2 cellular contexts compared by ENCODE assay signal in the genomic region with DNA sequence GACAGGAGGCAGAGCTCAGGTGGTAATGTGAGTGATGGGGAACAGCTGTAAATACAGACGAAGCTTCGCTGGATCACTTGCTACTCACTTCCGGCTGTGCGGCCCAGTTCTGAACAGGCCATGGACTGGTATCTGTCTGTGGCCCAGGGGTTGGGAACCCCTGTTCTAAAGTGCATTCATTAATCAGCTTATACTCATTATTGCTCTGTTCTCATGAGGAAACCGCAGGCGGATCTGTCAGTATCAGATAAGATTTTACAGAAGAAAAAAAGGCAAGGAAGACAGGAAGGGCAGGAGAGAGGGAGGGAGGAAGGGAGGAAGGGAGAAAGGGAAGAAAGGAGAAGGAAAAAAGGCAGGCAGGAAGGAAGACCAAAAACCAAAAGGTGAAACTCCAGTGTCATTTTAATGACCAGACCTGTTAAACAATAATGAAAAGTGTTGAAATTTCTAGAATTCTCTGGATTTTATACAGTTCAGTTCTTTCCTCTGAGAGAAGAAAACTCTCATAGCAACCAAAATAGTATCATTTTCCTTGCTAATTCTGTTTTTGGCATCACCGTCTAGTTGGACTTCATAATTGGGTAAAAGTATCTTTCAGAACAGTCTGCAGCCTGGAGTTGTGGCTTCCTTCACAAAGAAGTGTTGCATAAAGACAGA.
A peak's percentile ranks its signal among the peaks of the same experiment; 100 is the strongest.
TF ChIP-seq lines count a peak whose summit lies in the region.

No MANE protein-coding gene starts in this region.

TF ChIP-seq in GM23338, 12 proteins besides CTCF, POLR2A, EP300 and RAD21 (continued from another document):
- no peak for TF ChIP-seq ETS1 (IDR thresholded peaks at IDR 0.05)
- no peak for TF ChIP-seq ZNF331 (CRISPR knock-in tag; IDR thresholded peaks at IDR 0.05; ENCODE audit: low read depth)
- TF ChIP-seq STAT1 (IDR thresholded peaks at IDR 0.05; ENCODE audit: unreplicated experiment) = no peak
- TF ChIP-seq ZNF462 (CRISPR knock-in tag; IDR thresholded peaks at IDR 0.05) = no peak
- no peak for TF ChIP-seq REST (IDR thresholded peaks at IDR 0.05; ENCODE audit: unreplicated experiment)
- TF ChIP-seq CREB1 (CRISPR knock-in tag; IDR thresholded peaks at IDR 0.05; ENCODE audit: low read depth) = no peak
- TF ChIP-seq EZH2phosphoT487 (IDR thresholded peaks at IDR 0.05; ENCODE audit: unreplicated experiment) = no peak
- TF ChIP-seq NANOG (IDR thresholded peaks at IDR 0.05; ENCODE audit: borderline replicate concordance) = no peak

TF ChIP-seq in K562, 482 proteins besides CTCF, POLR2A, EP300 and RAD21 (continued from another document and continues in another):
- TF ChIP-seq MAFG (tag; conservative IDR thresholded peaks at IDR 0.05) (no peak), RBFOX2 (IDR thresholded peaks at IDR 0.05; ENCODE audit: low read depth, low read length) (no peak), SOX6 (IDR thresholded peaks at IDR 0.05) (peak; percentile 83), PML (IDR thresholded peaks at IDR 0.05; ENCODE audit: low read length) (peak; percentile 71; the same call in 1 of the 2 replicates), DPF2 (IDR thresholded peaks at IDR 0.05) (peak; percentile 89), SPI1 (IDR thresholded peaks at IDR 0.05; ENCODE audit: borderline replicate concordance, low read depth, low read length) (peak; percentile 26; the same call in 1 of the 2 replicates), IRF9 (tag; IDR thresholded peaks at IDR 0.05) (no peak), TAL1 (IDR thresholded peaks at IDR 0.05) (peak; percentile 84), ARID1B (IDR thresholded peaks at IDR 0.05) (peak; percentile 94), HDAC2 (IDR thresholded peaks at IDR 0.05) (peak; percentile 67; the same call in 1 of the 2 replicates), DNMT1 (IDR thresholded peaks at IDR 0.05) (no peak), SMARCA5 (IDR thresholded peaks at IDR 0.05) (no peak), IFI16 (CRISPR knock-in tag; IDR thresholded peaks at IDR 0.05) (no peak), TGIF2 (CRISPR knock-in tag; IDR thresholded peaks at IDR 0.05) (no peak), ZBTB7A (IDR thresholded peaks at IDR 0.05; ENCODE audit: borderline replicate concordance, control insufficient read depth, low read depth, low read length) (no peak), TEAD1 (CRISPR knock-in tag; IDR thresholded peaks at IDR 0.05) (no peak), ZNF696 (CRISPR knock-in tag; conservative IDR thresholded peaks at IDR 0.05) (no peak), E2F6 (IDR thresholded peaks at IDR 0.05; ENCODE audit: borderline replicate concordance in 1 of 2, extremely low read depth in 1 of 2, insufficient read depth in 1 of 2, insufficient read length in 1 of 2, low read depth in 1 of 2, low read length in 1 of 2, poor library complexity in 1 of 2, severe bottlenecking in 1 of 2) (no peak), ZNF24 (IDR thresholded peaks at IDR 0.05) (peak; percentile 66; the same call in 1 of the 2 replicates), ETV6 (IDR thresholded peaks at IDR 0.05; ENCODE audit: borderline replicate concordance in 1 of 2, low read depth in 2 of 2, low read length in 1 of 2) (peak in 1 of 2 experiments; percentile 84; a peak in 2 of 4 replicates), ETV6 (CRISPR knock-in tag; IDR thresholded peaks at IDR 0.05; ENCODE audit: borderline replicate concordance) (no peak), PYGO2 (tag; IDR thresholded peaks at IDR 0.05) (peak; percentile 53; the same call in 1 of the 2 replicates), ZNF584 (CRISPR knock-in tag; IDR thresholded peaks at IDR 0.05; ENCODE audit: low read depth) (0 out of 2 replicates have a peak, but pooled peaks have one; percentile 50), DDX20 (tag; IDR thresholded peaks at IDR 0.05; ENCODE audit: low read depth) (no peak), NCOR1 (IDR thresholded peaks at IDR 0.05) (peak; percentile 75), ESRRA (IDR thresholded peaks at IDR 0.05; ENCODE audit: borderline replicate concordance, low read depth) (peak; percentile 87; the same call in 1 of the 2 replicates), PHTF2 (CRISPR knock-in tag; IDR thresholded peaks at IDR 0.05) (no peak), EP400 (IDR thresholded peaks at IDR 0.05) (no peak), MBD2 (IDR thresholded peaks at IDR 0.05; ENCODE audit: borderline replicate concordance, low read depth) (0 out of 2 replicates have a peak, but pooled peaks have one; percentile 27), FIP1L1 (IDR thresholded peaks at IDR 0.05; ENCODE audit: low read depth, low read length, poor library complexity, severe bottlenecking) (no peak), GABPA (tag; conservative IDR thresholded peaks at IDR 0.05; ENCODE audit: low read depth) (peak; percentile 58), SRF (CRISPR knock-in tag; IDR thresholded peaks at IDR 0.05) (0 out of 4 replicates have a peak, but pooled peaks of 1 of the 2 experiments have one; percentile 21), ZNF75A (CRISPR knock-in tag; IDR thresholded peaks at IDR 0.05) (no peak), RNF2 (IDR thresholded peaks at IDR 0.05) (peak; percentile 26; the same call in 1 of the 2 replicates), POLR3A (IDR thresholded peaks at IDR 0.05; ENCODE audit: borderline replicate concordance, extremely low read depth, insufficient read depth, insufficient read length) (no peak), ETV1 (tag; conservative IDR thresholded peaks at IDR 0.05; ENCODE audit: low read depth) (peak; percentile 80), ZNF778 (CRISPR knock-in tag; IDR thresholded peaks at IDR 0.05) (no peak), IRF2 (CRISPR knock-in tag; IDR thresholded peaks at IDR 0.05) (no peak), FOSL1 (tag; conservative IDR thresholded peaks at IDR 0.05) (peak; percentile 70), TEAD4 (IDR thresholded peaks at IDR 0.05; ENCODE audit: low read length) (peak; percentile 88), TEAD4 (CRISPR knock-in tag; IDR thresholded peaks at IDR 0.05; ENCODE audit: borderline replicate concordance) (no peak), MYBL2 (IDR thresholded peaks at IDR 0.05; ENCODE audit: low read depth) (no peak), MYBL2 (CRISPR knock-in tag; IDR thresholded peaks at IDR 0.05; ENCODE audit: borderline replicate concordance) (no peak), HEY1 (CRISPR knock-in tag; IDR thresholded peaks at IDR 0.05; ENCODE audit: borderline replicate concordance) (no peak), SIN3B (IDR thresholded peaks at IDR 0.05; ENCODE audit: low read depth) (no peak), ZC3H11A (IDR thresholded peaks at IDR 0.05; ENCODE audit: low read depth, low read length) (no peak), CEBPB (tag; IDR thresholded peaks at IDR 0.05) (no peak), JUN (IDR thresholded peaks at IDR 0.05; ENCODE audit: borderline replicate concordance, low read depth, low read length) (0 out of 2 replicates have a peak, but pooled peaks have one; percentile 38), JUN (CRISPR knock-in tag; IDR thresholded peaks at IDR 0.05; ENCODE audit: borderline replicate concordance) (no peak), ARID3A (IDR thresholded peaks at IDR 0.05; ENCODE audit: borderline replicate concordance, low read depth, low read length) (no peak), POLR2H (tag; IDR thresholded peaks at IDR 0.05; ENCODE audit: low read depth) (no peak), RCOR1 (IDR thresholded peaks at IDR 0.05; ENCODE audit: borderline replicate concordance in 1 of 2, low read depth in 2 of 2, low read length in 2 of 2) (0 out of 4 replicates have a peak, but pooled peaks of 1 of the 2 experiments have one; percentile 44), HDAC3 (IDR thresholded peaks at IDR 0.05; ENCODE audit: borderline replicate concordance, partially characterized antibody) (peak; percentile 57), CBFA2T3 (IDR thresholded peaks at IDR 0.05) (peak; percentile 84), TCF7L2 (IDR thresholded peaks at IDR 0.05; ENCODE audit: low read depth, low read length) (no peak), FOXM1 (IDR thresholded peaks at IDR 0.05; ENCODE audit: low read depth) (peak; percentile 63; the same call in 1 of the 2 replicates), FOXM1 (CRISPR knock-in tag; IDR thresholded peaks at IDR 0.05; ENCODE audit: low read depth) (no peak), NR2C2 (CRISPR knock-in tag; IDR thresholded peaks at IDR 0.05) (no peak), NR2C2 (tag; IDR thresholded peaks at IDR 0.05) (peak; percentile 45; the same call in 1 of the 2 replicates), MEIS2 (IDR thresholded peaks at IDR 0.05; ENCODE audit: partially characterized antibody) (peak; percentile 68), ZNF445 (CRISPR knock-in tag; IDR thresholded peaks at IDR 0.05; ENCODE audit: low read depth) (no peak), CEBPG (CRISPR knock-in tag; IDR thresholded peaks at IDR 0.05) (no peak), CEBPG (tag; conservative IDR thresholded peaks at IDR 0.05 in 1 of 2, IDR thresholded peaks at IDR 0.05 in 1 of 2) (peak; percentile 15 to 54; a peak in 1 of 4 replicates), JUND (IDR thresholded peaks at IDR 0.05; ENCODE audit: borderline replicate concordance, low read depth, low read length) (peak; percentile 56; the same call in 1 of the 2 replicates), JUND (tag; IDR thresholded peaks at IDR 0.05; ENCODE audit: borderline replicate concordance, low read depth, low read length) (no peak; the same call in 2 of the 3 replicates), MTA2 (IDR thresholded peaks at IDR 0.05; ENCODE audit: low read depth) (peak; percentile 82)
- TF ChIP-seq, protein P1, sequence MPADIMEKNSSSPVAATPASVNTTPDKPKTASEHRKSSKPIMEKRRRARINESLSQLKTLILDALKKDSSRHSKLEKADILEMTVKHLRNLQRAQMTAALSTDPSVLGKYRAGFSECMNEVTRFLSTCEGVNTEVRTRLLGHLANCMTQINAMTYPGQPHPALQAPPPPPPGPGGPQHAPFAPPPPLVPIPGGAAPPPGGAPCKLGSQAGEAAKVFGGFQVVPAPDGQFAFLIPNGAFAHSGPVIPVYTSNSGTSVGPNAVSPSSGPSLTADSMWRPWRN (IDR thresholded peaks at IDR 0.05; ENCODE audit: low read depth) = 0 out of 2 replicates have a peak, but pooled peaks have one; percentile 59
- TF ChIP-seq, protein P2, sequence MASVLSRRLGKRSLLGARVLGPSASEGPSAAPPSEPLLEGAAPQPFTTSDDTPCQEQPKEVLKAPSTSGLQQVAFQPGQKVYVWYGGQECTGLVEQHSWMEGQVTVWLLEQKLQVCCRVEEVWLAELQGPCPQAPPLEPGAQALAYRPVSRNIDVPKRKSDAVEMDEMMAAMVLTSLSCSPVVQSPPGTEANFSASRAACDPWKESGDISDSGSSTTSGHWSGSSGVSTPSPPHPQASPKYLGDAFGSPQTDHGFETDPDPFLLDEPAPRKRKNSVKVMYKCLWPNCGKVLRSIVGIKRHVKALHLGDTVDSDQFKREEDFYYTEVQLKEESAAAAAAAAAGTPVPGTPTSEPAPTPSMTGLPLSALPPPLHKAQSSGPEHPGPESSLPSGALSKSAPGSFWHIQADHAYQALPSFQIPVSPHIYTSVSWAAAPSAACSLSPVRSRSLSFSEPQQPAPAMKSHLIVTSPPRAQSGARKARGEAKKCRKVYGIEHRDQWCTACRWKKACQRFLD (CRISPR knock-in tag; IDR thresholded peaks at IDR 0.05) = no peak
- TF ChIP-seq, protein P3, sequence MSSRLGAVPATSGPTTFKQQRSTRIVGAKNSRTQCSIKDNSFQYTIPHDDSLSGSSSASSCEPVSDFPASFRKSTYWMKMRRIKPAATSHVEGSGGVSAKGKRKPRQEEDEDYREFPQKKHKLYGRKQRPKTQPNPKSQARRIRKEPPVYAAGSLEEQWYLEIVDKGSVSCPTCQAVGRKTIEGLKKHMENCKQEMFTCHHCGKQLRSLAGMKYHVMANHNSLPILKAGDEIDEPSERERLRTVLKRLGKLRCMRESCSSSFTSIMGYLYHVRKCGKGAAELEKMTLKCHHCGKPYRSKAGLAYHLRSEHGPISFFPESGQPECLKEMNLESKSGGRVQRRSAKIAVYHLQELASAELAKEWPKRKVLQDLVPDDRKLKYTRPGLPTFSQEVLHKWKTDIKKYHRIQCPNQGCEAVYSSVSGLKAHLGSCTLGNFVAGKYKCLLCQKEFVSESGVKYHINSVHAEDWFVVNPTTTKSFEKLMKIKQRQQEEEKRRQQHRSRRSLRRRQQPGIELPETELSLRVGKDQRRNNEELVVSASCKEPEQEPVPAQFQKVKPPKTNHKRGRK (tag; IDR thresholded peaks at IDR 0.05) = peak; percentile 27; the same call in 1 of the 2 replicates
- TF ChIP-seq, protein P4, sequence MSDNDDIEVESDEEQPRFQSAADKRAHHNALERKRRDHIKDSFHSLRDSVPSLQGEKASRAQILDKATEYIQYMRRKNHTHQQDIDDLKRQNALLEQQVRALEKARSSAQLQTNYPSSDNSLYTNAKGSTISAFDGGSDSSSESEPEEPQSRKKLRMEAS (CRISPR knock-in tag; IDR thresholded peaks at IDR 0.05) = no peak
- TF ChIP-seq, protein P5, sequence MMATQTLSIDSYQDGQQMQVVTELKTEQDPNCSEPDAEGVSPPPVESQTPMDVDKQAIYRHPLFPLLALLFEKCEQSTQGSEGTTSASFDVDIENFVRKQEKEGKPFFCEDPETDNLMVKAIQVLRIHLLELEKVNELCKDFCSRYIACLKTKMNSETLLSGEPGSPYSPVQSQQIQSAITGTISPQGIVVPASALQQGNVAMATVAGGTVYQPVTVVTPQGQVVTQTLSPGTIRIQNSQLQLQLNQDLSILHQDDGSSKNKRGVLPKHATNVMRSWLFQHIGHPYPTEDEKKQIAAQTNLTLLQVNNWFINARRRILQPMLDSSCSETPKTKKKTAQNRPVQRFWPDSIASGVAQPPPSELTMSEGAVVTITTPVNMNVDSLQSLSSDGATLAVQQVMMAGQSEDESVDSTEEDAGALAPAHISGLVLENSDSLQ (IDR thresholded peaks at IDR 0.05) = peak; percentile 40
